8 cellular contexts compared by ENCODE assay signal in the genomic region with DNA sequence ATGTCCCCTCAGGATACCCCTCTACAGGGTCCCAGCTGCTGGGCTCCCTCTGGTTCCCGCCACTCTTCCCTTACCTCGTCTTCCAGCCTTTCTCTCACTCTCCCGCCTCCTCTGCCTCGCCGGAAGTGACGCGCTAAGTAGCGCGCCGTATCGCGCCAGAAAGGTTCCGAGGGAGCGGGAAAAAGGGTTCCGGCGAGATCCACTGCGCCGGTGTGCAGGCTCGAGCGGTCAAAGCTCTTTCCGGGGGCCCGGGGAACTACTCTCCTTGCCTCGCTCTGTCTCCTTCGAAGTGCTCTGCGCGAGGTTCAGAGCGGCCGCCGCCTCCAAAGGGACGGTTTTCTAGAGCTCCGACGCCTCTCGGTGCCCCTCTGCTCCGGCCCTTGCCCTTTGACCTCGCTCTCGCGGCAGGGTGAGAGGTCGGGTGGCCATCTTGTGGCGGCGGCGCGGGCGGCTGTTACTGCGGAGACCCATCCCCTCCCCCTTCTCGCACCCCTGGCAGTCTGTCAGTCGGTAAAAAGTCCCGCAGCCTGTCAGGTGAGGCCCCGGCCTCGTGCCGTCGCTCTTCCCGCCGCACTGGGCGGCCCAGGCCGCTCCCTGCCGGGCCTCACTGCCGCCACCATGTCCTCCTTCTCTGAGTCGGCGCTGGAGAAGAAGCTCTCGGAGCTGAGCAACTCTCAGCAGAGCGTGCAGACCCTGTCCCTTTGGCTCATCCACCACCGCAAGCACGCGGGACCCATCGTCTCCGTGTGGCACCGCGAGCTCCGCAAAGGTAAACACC. TPM values are rescaled to one million over a fixed set of nuclear protein-coding genes. Genes with fewer than 3 reads are reported as not detected.
DNase-seq lines count a peak whose midpoint lies in the region; ATAC-seq and TF ChIP-seq lines count a peak whose summit lies in the region.

A gene with protein sequence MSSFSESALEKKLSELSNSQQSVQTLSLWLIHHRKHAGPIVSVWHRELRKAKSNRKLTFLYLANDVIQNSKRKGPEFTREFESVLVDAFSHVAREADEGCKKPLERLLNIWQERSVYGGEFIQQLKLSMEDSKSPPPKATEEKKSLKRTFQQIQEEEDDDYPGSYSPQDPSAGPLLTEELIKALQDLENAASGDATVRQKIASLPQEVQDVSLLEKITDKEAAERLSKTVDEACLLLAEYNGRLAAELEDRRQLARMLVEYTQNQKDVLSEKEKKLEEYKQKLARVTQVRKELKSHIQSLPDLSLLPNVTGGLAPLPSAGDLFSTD (plus strand): TSS at position 417 of the 778 bp plus-strand sequence. CDS start 202 bp downstream, at position 619.
Gene TTI1, minus strand, starts transcription at position 127 of the 778 bp plus-strand sequence. CDS start 19,640 bp downstream, outside the sequence.

- H3K27ac ChIP-seq in KOPT-K1 (ENCODE audit: low read depth, low read length, poor library complexity, severe bottlenecking) (peak within 1 kb of the TSS; percentile 94), esophagus muscularis mucosa (replicated peaks in 1 of 4) (peak within 1 kb of the TSS; percentile 93 to 95 (median 94)), muscle layer of duodenum (ENCODE audit: low read length) (peak within 1 kb of the TSS; percentile 90)

- TF ChIP-seq POLR2A in esophagus muscularis mucosa (IDR thresholded peaks at IDR 0.05; ENCODE audit: low read depth), result peak; percentile 40

- intact Hi-C loops in esophagus muscularis mucosa (cut with DNase I), result no loop called here

- peak; percentile 80 for ATAC-seq in GM21723 (IDR thresholded peaks at IDR 0.05; ENCODE audit: unreplicated experiment)

- H3K4me1 ChIP-seq in esophagus muscularis mucosa (peaks cover 43 to 70% (median 61%) of the 10 kb centered on the region in 4 donors), muscle layer of duodenum (ENCODE audit: control insufficient read depth in 1 of 2, insufficient read depth in 2 of 2, low read length in 2 of 2) (peaks cover 28 to 38% of the 10 kb centered on the region in 2 donors)

- H3K27me3 ChIP-seq in esophagus muscularis mucosa, result no peaks in the 10 kb centered on the region
- no peaks in the 10 kb centered on the region for H3K27me3 ChIP-seq in muscle layer of duodenum (ENCODE audit: low read depth, low read length)

- peaks cover 48% of the 10 kb centered on the region for H3K36me3 ChIP-seq in KOPT-K1 (ENCODE audit: insufficient read depth, low read length)
- peaks cover 0 to 18% (median 3%) of the 10 kb centered on the region in 4 donors for H3K36me3 ChIP-seq in esophagus muscularis mucosa
- H3K36me3 ChIP-seq in muscle layer of duodenum (ENCODE audit: control insufficient read depth in 1 of 2, insufficient read depth in 2 of 2, low read length in 2 of 2), result peaks cover 0 to 6% of the 10 kb centered on the region in 2 donors

- under 1% methylated on average over 32 of the region's 69 CpGs for WGBS in esophagus muscularis mucosa

- TF ChIP-seq CTCF in esophagus muscularis mucosa (IDR thresholded peaks at IDR 0.05), result no peak

- H3K9me3 ChIP-seq in KOPT-K1 (ENCODE audit: insufficient read depth, low read length, poor library complexity, severe bottlenecking) (no peaks in the 10 kb centered on the region), esophagus muscularis mucosa (no peaks in the 10 kb centered on the region), muscle layer of duodenum (ENCODE audit: control insufficient read depth in 1 of 2, low read length in 2 of 2) (no peaks in the 10 kb centered on the region)

- H3K4me3 ChIP-seq in esophagus muscularis mucosa (peak within 1 kb of the TSS; percentile 69 to 96 (median 70)), muscle layer of duodenum (ENCODE audit: low read depth in 1 of 2, low read length in 2 of 2) (peak within 1 kb of the TSS; percentile 99 to 100)

- no peak for TF ChIP-seq EP300 in esophagus muscularis mucosa (IDR thresholded peaks at IDR 0.05)

- DNase-seq in DMS53 treated with DMSO at 0.1 percent for 48 hours (lab: John Stamatoyannopoulos, UW; ENCODE audit: unreplicated experiment), result peak; percentile 88
- peak; percentile 94 for DNase-seq in RKO (ENCODE audit: low spot score)
- peak; percentile 82 for DNase-seq in activated T-helper 1 cell treated with Interleukin-2 at 50 U/mL for 16 hours (ENCODE audit: low read depth)
- DNase-seq in esophagus muscularis mucosa (ENCODE audit: extremely low spot score), result peak; percentile 98
- peak; percentile 82 for DNase-seq in stimulated activated CD8-positive, alpha-beta memory T cell treated with anti-CD3 and anti-CD28 coated beads, Interleukin-7, amount 100 ng/mL, for 24 hours (ENCODE audit: low read depth)

RNA-seq across cellular contexts. Expression of the first gene that starts in this region (rescaled TPM):
- total RNA-seq in esophagus muscularis mucosa, result 10 to 100 TPM; 26.7 to 39.5 (median 33.8) TPM

RNA-seq across cellular contexts. Expression of gene TTI1, which starts in this region (rescaled TPM):
- total RNA-seq in esophagus muscularis mucosa, result 10 to 100 TPM; 11.3 to 14.3 (median 12.4) TPM

Comparison
In these comparisons a context has a peak if more than half of its experiments do, and no peak if none do; other contexts are left out.
1. Peak in every context shown above with its lines: DNase-seq, ATAC-seq, H3K4me3 ChIP-seq and H3K27ac ChIP-seq.